Comparison of ENCODE assay signal across 8 cellular contexts in genomic region chr5:72234265-72234700, GRCh38.
DNase-seq lines count a peak whose midpoint lies in the region; ATAC-seq and TF ChIP-seq lines count a peak whose summit lies in the region.

No MANE protein-coding gene starts in this region.

- intact Hi-C loops in adrenal gland (cut with DNase I), result no loop called here

- H3K36me3 ChIP-seq in BLaER1 treated with 17β-estradiol and CSF1 and Interleukin-3, amounts not matched to agents 10 nM and 100 nM, result peaks cover 55 to 91% (median 79%) of the 10 kb centered on the region in 11 experiments
- peaks cover 0 to 4% of the 10 kb centered on the region in 2 donors for H3K36me3 ChIP-seq in adrenal gland (replicated peaks in 1 of 2)

- peak overlapping the region in 9 of 11 experiments; percentile 35 to 75 (median 50); a peak in 17 of 22 replicates for H3K27ac ChIP-seq in BLaER1 treated with 17β-estradiol and CSF1 and Interleukin-3, amounts not matched to agents 10 nM and 100 nM
- H3K27ac ChIP-seq in adrenal gland (no peak overlapping the region), caudate nucleus (ENCODE audit: low read depth, low read length) (no peak overlapping the region)

- H3K9me3 ChIP-seq in BLaER1 treated with 17β-estradiol and CSF1 and Interleukin-3, amounts not matched to agents 10 nM and 100 nM (replicated peaks in 1 of 11), result no peaks in the 10 kb centered on the region
- H3K9me3 ChIP-seq in adrenal gland (replicated peaks in 1 of 3), result no peaks in the 10 kb centered on the region

- TF ChIP-seq POLR2A in adrenal gland (IDR thresholded peaks at IDR 0.05), result no peak

- ATAC-seq in GM18870 (IDR thresholded peaks at IDR 0.05; ENCODE audit: unreplicated experiment) (peak; percentile 89), HG03066 (IDR thresholded peaks at IDR 0.05; ENCODE audit: low read depth, unreplicated experiment) (peak; percentile 85), HG02970 (IDR thresholded peaks at IDR 0.05; ENCODE audit: low FRiP score, unreplicated experiment) (no peak)

- H3K4me1 ChIP-seq in BLaER1 treated with 17β-estradiol and CSF1 and Interleukin-3, amounts not matched to agents 10 nM and 100 nM, result peaks cover 14 to 36% (median 22%) of the 10 kb centered on the region in 10 experiments
- no peaks in the 10 kb centered on the region for H3K4me1 ChIP-seq in adrenal gland (replicated peaks in 1 of 2)

- peak; percentile 40 for DNase-seq in SIG-M5 (lab: John Stamatoyannopoulos, UW)
- DNase-seq in foreskin fibroblast, result peak; percentile 29 to 54
- DNase-seq in adrenal gland, result no peak
- DNase-seq in caudate nucleus (lab: John Stamatoyannopoulos, UW), result no peak

- H3K4me2 ChIP-seq in BLaER1 treated with 17β-estradiol and CSF1 and Interleukin-3, amounts not matched to agents 10 nM and 100 nM, result peak overlapping the region in 8 of 11 experiments; percentile 15 to 52 (median 38); a peak in 15 of 22 replicates

- no peaks in the 10 kb centered on the region for H3K27me3 ChIP-seq in BLaER1 treated with 17β-estradiol and CSF1 and Interleukin-3, amounts not matched to agents 10 nM and 100 nM
- H3K27me3 ChIP-seq in adrenal gland, result no peaks in the 10 kb centered on the region

- H4K20me1 ChIP-seq in BLaER1 treated with 17β-estradiol and CSF1 and Interleukin-3, amounts not matched to agents 10 nM and 100 nM, result peaks cover 0 to 8% (median 0%) of the 10 kb centered on the region in 11 experiments; a peak in 2 of 22 replicates

- peak overlapping the region in 2 of 11 experiments; percentile 8 to 55; a peak in 1 of 22 replicates for H3K9ac ChIP-seq in BLaER1 treated with 17β-estradiol and CSF1 and Interleukin-3, amounts not matched to agents 10 nM and 100 nM

- TF ChIP-seq CTCF in foreskin fibroblast (IDR thresholded peaks at IDR 0.05; ENCODE audit: low read depth, low read length) (no peak), adrenal gland (IDR thresholded peaks at IDR 0.05) (no peak)

- no peak overlapping the region for H3K4me3 ChIP-seq in BLaER1 treated with 17β-estradiol and CSF1 and Interleukin-3, amounts not matched to agents 10 nM and 100 nM
- H3K4me3 ChIP-seq in foreskin fibroblast (ENCODE audit: low read depth in 1 of 2, low read length in 2 of 2) (no peak overlapping the region), adrenal gland (no peak overlapping the region)

Comparison
In these comparisons a context has a peak if more than half of its experiments do, and no peak if none do; other contexts are left out.
1. H3K27ac ChIP-seq: peak in BLaER1 treated with 17β-estradiol and CSF1 and Interleukin-3, amounts not matched to agents 10 nM and 100 nM (9 of 11); none in adrenal gland (0 of 5) and caudate nucleus (single experiment).
2. DNase-seq: peak in SIG-M5 (single experiment) and foreskin fibroblast (2 of 2); none in adrenal gland (0 of 7) and caudate nucleus (0 of 61).